ENCODE assay signal across 18 cellular contexts in genomic region chr12:26212988-26213387, GRCh38. TPM values are rescaled to one million over a fixed set of nuclear protein-coding genes. Genes with fewer than 3 reads are reported as not detected.
"Had no signal": no experiment of that assay in that cellular context is flagged by ENCODE, and none has a peak within 500 bp of the region (broad histone marks: within the 10 kb centered on the region; RNA-seq: fewer than 3 reads in every experiment).

No MANE protein-coding gene starts in this region.

- H3K36me3 ChIP-seq: esophagus squamous epithelium, lower lobe of right lung, neural progenitor cell, prostate gland, right atrium auricular region, thyroid gland had no signal

- ATAC-seq: effector memory CD8-positive, alpha-beta T cell; left ventricle myocardium superior; lower lobe of right lung; naive thymus-derived CD4-positive, alpha-beta T cell; stimulated activated naive CD8-positive, alpha-beta T cell treated with anti-CD3 and anti-CD28 coated beads, Interleukin-15, amount 100 ng/mL, for 72 hours had no signal

- DNase-seq: cortex of kidney; effector memory CD8-positive, alpha-beta T cell; erythroblast; esophagus squamous epithelium; foreskin melanocyte; left ventricle myocardium superior; naive thymus-derived CD4-positive, alpha-beta T cell; stimulated activated CD4-positive, alpha-beta T cell treated with anti-CD3 and anti-CD28 coated beads, Interleukin-15, amount 100 ng/mL, for 24 hours; stimulated activated CD4-positive, alpha-beta T cell treated with anti-CD3 and anti-CD28 coated beads, Interleukin-2, amount 100 ng/mL, for 48 hours; stimulated activated naive CD4-positive, alpha-beta T cell; stimulated activated naive CD8-positive, alpha-beta T cell treated with anti-CD3 and anti-CD28 coated beads, Interleukin-15, amount 100 ng/mL, for 72 hours; thyroid gland; trophoblast cell had no signal

- H3K9me3 ChIP-seq: esophagus squamous epithelium, lower lobe of right lung, prostate gland, right atrium auricular region, thyroid gland had no signal

- H2AFZ ChIP-seq: neural progenitor cell had no signal

- H3K27ac ChIP-seq: esophagus squamous epithelium, lower lobe of right lung, neural progenitor cell, prostate gland, right atrium auricular region, skin epidermis, thyroid gland had no signal

- H3K27me3 ChIP-seq: esophagus squamous epithelium, neural progenitor cell, right atrium auricular region, thyroid gland had no signal

- H3K4me1 ChIP-seq: esophagus squamous epithelium, lower lobe of right lung, neural progenitor cell, prostate gland, thyroid gland had no signal

- H3K4me3 ChIP-seq: esophagus squamous epithelium, lower lobe of right lung, neural progenitor cell, prostate gland, right atrium auricular region, skin epidermis, thyroid gland had no signal

- H3K4me2 ChIP-seq: neural progenitor cell had no signal

- H3K9ac ChIP-seq: neural progenitor cell had no signal

RNA-seq across cellular contexts. Expression of gene SSPN, which starts 17.6 kb away (rescaled TPM):
- polyA plus RNA-seq: naive thymus-derived CD4-positive, alpha-beta T cell had no signal
